8 cellular contexts compared by ENCODE assay signal in genomic region chr13:97028441-97029299, GRCh38. TPM values are rescaled to one million over a fixed set of nuclear protein-coding genes. Genes with fewer than 3 reads are reported as not detected.
A peak's percentile ranks its signal among the peaks of the same experiment; 100 is the strongest.
DNase-seq lines count a peak whose midpoint lies in the region; ATAC-seq and TF ChIP-seq lines count a peak whose summit lies in the region.

No MANE protein-coding gene starts in this region.

- H4K20me1 ChIP-seq in neural progenitor cell (ENCODE audit: low read depth): no peaks in the 10 kb centered on the region

- H2AFZ ChIP-seq in neural progenitor cell (replicated peaks): peak overlapping the region; percentile 15

- POLR2A ChIA-PET in HEK293 (lab: Yijun Ruan, JAX): no interaction called here

- no peaks in the 10 kb centered on the region for H3F3A ChIP-seq in neural progenitor cell (ENCODE audit: low read depth)

- no peaks in the 10 kb centered on the region for H3K9me3 ChIP-seq in HEK293 (ENCODE audit: control insufficient read depth, insufficient read depth, low read depth, low read length)
- no peaks in the 10 kb centered on the region for H3K9me3 ChIP-seq in neural progenitor cell (ENCODE audit: low read depth)
- no peaks in the 10 kb centered on the region for H3K9me3 ChIP-seq in vagina

- intact Hi-C loops in vagina (cut with DNase I): no loop called here

- no peak overlapping the region for H3K4me3 ChIP-seq in HEK293 (ENCODE audit: low read depth, low read length)
- no peak overlapping the region for H3K4me3 ChIP-seq in neural progenitor cell
- H3K4me3 ChIP-seq in vagina: no peak overlapping the region

- no peak for ATAC-seq in GM19328 (IDR thresholded peaks at IDR 0.05; ENCODE audit: unreplicated experiment)

- no peaks in the 10 kb centered on the region for H3K27me3 ChIP-seq in neural progenitor cell
- H3K27me3 ChIP-seq in vagina: no peaks in the 10 kb centered on the region

- H3K27ac Mint-ChIP-seq in neural progenitor cell: no peak overlapping the region

- H3K9ac ChIP-seq in neural progenitor cell: no peak overlapping the region

- TF ChIP-seq CTCF in HEK293 (tag by site-specific recombination; IDR thresholded peaks at IDR 0.05) (no peak), neural progenitor cell (IDR thresholded peaks at IDR 0.05) (peak; percentile 96), vagina (IDR thresholded peaks at IDR 0.05) (peak; percentile 62 to 78 (median 66))

- DNase-seq in DMS114 treated with DMSO at 0.1 percent for 48 hours (lab: John Stamatoyannopoulos, UW; ENCODE audit: unreplicated experiment): peak; percentile 14
- peak; percentile 62 for DNase-seq in NCI-H748 (lab: John Stamatoyannopoulos, UW; ENCODE audit: unreplicated experiment)
- DNase-seq in activated T-cell treated with anti-CD3 and anti-CD28 coated beads for 1 hour (ENCODE audit: low read depth): peak; percentile 17
- peak; percentile 71 for DNase-seq in fibroblast of peridontal ligament (ENCODE audit: extremely low read depth)
- DNase-seq in neural progenitor cell (ENCODE audit: low spot score): peak; percentile 45
- no peak for DNase-seq in vagina (ENCODE audit: extremely low spot score in 2 of 2)

- no peak overlapping the region for H3K4me2 ChIP-seq in neural progenitor cell

- no peaks in the 10 kb centered on the region for H3K4me1 ChIP-seq in HEK293 (ENCODE audit: control insufficient read depth, insufficient read depth, low read length)
- no peaks in the 10 kb centered on the region for H3K4me1 ChIP-seq in neural progenitor cell
- no peaks in the 10 kb centered on the region for H3K4me1 ChIP-seq in vagina

- no peak for TF ChIP-seq POLR2A in vagina (IDR thresholded peaks at IDR 0.05)

- H3K36me3 ChIP-seq in HEK293 (ENCODE audit: control insufficient read depth in 2 of 2, insufficient read depth in 1 of 2, low read length in 2 of 2) (no peaks in the 10 kb centered on the region), neural progenitor cell (no peaks in the 10 kb centered on the region), vagina (no peaks in the 10 kb centered on the region)

- H3K27me3 Mint-ChIP-seq in neural progenitor cell (ENCODE audit: insufficient read depth, low read depth): no peaks in the 10 kb centered on the region

- no peaks in the 10 kb centered on the region for H3K4me1 Mint-ChIP-seq in neural progenitor cell

- peaks cover 7% of the 10 kb centered on the region for H3K9me3 Mint-ChIP-seq in neural progenitor cell

- no peak overlapping the region for H3K4me3 Mint-ChIP-seq in neural progenitor cell

- H3K79me2 ChIP-seq in neural progenitor cell (ENCODE audit: low read depth): no peaks in the 10 kb centered on the region

- no peaks in the 10 kb centered on the region for H3K36me3 Mint-ChIP-seq in neural progenitor cell

- H3K27ac ChIP-seq in HEK293 (ENCODE audit: extremely low read depth, low read depth, low read length) (no peak overlapping the region), neural progenitor cell (no peak overlapping the region), vagina (no peak overlapping the region)

- CTCF ChIA-PET in HEK293 (lab: Yijun Ruan, JAX): interaction anchor here (0.7 to 1.0 kb wide), 8 partner anchors 11 to 1009 kb away, joined by 3 to 6 read pairs (median 3); no protein-coding TSS in a partner anchor

TF ChIP-seq in HEK293, 187 proteins besides CTCF, POLR2A, EP300 and RAD21:
- TF ChIP-seq ZNF350 (tag by site-specific recombination; IDR thresholded peaks at IDR 0.05) (no peak), ZNF660 (tag by site-specific recombination; IDR thresholded peaks at IDR 0.05) (peak; percentile 48; the same call in 1 of the 2 replicates), ZNF654 (tag by site-specific recombination; IDR thresholded peaks at IDR 0.05; ENCODE audit: low read depth) (peak; percentile 58)

RNA-seq across cellular contexts. Expression of gene OXGR1, which starts 34.4 kb away (rescaled TPM):
- 0.88 and 1.6 TPM in 2 replicates for total RNA-seq in neural progenitor cell (ENCODE audit: low replicate concordance)
- 0.74 TPM for total RNA-seq in vagina

Comparison
In these comparisons a context has a peak if more than half of its experiments do, and no peak if none do; other contexts are left out.
1. DNase-seq: peak in DMS114 treated with DMSO at 0.1 percent for 48 hours (single experiment), NCI-H748 (single experiment), activated T-cell treated with anti-CD3 and anti-CD28 coated beads for 1 hour (single experiment), fibroblast of peridontal ligament (single experiment) and neural progenitor cell (single experiment); none in vagina (0 of 2).